In the genomic region with DNA sequence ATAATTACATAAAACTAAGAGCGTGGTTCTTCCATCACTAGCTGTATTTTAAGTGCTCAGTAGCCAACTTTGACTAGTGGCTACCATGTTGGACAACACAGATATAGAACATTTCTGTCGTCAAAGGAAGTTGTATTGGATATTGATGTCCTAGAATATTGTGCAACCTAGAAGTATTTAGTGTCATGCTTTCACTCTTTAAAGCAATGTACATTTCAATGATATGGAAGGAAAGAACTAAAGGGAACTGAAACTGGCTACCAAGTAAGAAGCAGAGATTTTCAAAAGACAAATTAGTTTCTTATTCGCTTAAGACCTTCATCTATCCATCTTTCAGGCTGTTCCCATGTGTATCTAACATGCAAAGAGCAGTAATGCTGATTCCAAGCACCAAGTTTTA, we compare ENCODE assay signal across 14 cellular contexts.
DNase-seq lines count a peak whose midpoint lies in the region; ATAC-seq, FAIRE-seq and TF ChIP-seq lines count a peak whose summit lies in the region.
"Had no signal": no experiment of that assay in that cellular context is flagged by ENCODE, and none has a peak within 500 bp of the region (broad histone marks: within the 10 kb centered on the region; RNA-seq: fewer than 3 reads in every experiment).

No MANE protein-coding gene starts in this region.

- H3K9me3 Mint-ChIP-seq in stimulated activated naive B cell treated with anti-CD40 and anti-IgM and Interleukin-4, amounts not matched to agents 10 μg/mL and 1 μg/mL and 100 μg/mL, for 72 hours, result no peaks in the 10 kb centered on the region

- no peaks in the 10 kb centered on the region for H3K27me3 ChIP-seq in cardiac muscle cell

- no peak for FAIRE-seq in frontal cortex (lab: Jason Lieb, UNC)
- FAIRE-seq: A204.1, bronchial epithelial cell had no signal

- peak overlapping the region; percentile 18 for H3K27ac ChIP-seq in cardiac muscle cell
- H3K27ac ChIP-seq: skin epidermis had no signal

- DNase-seq in cardiac muscle cell (ENCODE audit: low read depth in 1 of 2, low spot score in 1 of 2), result no peak
- no peak for DNase-seq in cardiac septum (ENCODE audit: low spot score)
- DNase-seq in MV-4-11 (lab: John Stamatoyannopoulos, UW), result peak; percentile 79
- DNase-seq in stimulated activated naive B cell treated with anti-CD40 and anti-IgM and Interleukin-4, amounts not matched to agents 10 μg/mL and 1 μg/mL and 100 μg/mL, for 72 hours, result no peak
- DNase-seq in frontal cortex (ENCODE audit: low spot score in 2 of 2), result no peak
- no peak for DNase-seq in NCI-H1930 (lab: John Stamatoyannopoulos, UW)
- DNase-seq: DMS153; KBM-7; stimulated activated CD8-positive, alpha-beta memory T cell treated with anti-CD3 and anti-CD28 coated beads, Interleukin-4, amount 100 ng/mL, for 48 hours had no signal

- H3K9me3 ChIP-seq in cardiac muscle cell (ENCODE audit: low read depth), result no peaks in the 10 kb centered on the region

- H3K27ac Mint-ChIP-seq in stimulated activated naive B cell treated with anti-CD40 and anti-IgM and Interleukin-4, amounts not matched to agents 10 μg/mL and 1 μg/mL and 100 μg/mL, for 72 hours, result no peak overlapping the region

- peaks cover 3% of the 10 kb centered on the region for H3K4me1 ChIP-seq in cardiac muscle cell (ENCODE audit: low read depth)

- ATAC-seq in HG02870 (IDR thresholded peaks at IDR 0.05; ENCODE audit: unreplicated experiment), result peak; percentile 37
- ATAC-seq in stimulated activated naive B cell treated with anti-CD40 and anti-IgM and Interleukin-4, amounts not matched to agents 10 μg/mL and 1 μg/mL and 100 μg/mL, for 72 hours (replicated peaks), result peak; percentile 26 to 27
- no peak for ATAC-seq in HG03135 (IDR thresholded peaks at IDR 0.05; ENCODE audit: unreplicated experiment)

- intact Hi-C loops in cardiac septum (cut with DNase I), result loop anchor here (5.0 to 10.0 kb wide), 2 partner anchors 161 to 303 kb away; a partner anchor contains a TSS

- no peak for TF ChIP-seq CTCF in cardiac muscle cell (IDR thresholded peaks at IDR 0.05; ENCODE audit: low read depth, low read length)

- H3K36me3 ChIP-seq in cardiac muscle cell, result peaks cover 65% of the 10 kb centered on the region

- H3K36me3 Mint-ChIP-seq in stimulated activated naive B cell treated with anti-CD40 and anti-IgM and Interleukin-4, amounts not matched to agents 10 μg/mL and 1 μg/mL and 100 μg/mL, for 72 hours, result peaks cover 15 to 57% of the 10 kb centered on the region in 2 donors

- no peak overlapping the region for H3K4me3 Mint-ChIP-seq in stimulated activated naive B cell treated with anti-CD40 and anti-IgM and Interleukin-4, amounts not matched to agents 10 μg/mL and 1 μg/mL and 100 μg/mL, for 72 hours

- no peaks in the 10 kb centered on the region for H3K27me3 Mint-ChIP-seq in stimulated activated naive B cell treated with anti-CD40 and anti-IgM and Interleukin-4, amounts not matched to agents 10 μg/mL and 1 μg/mL and 100 μg/mL, for 72 hours

- no peak overlapping the region for H3K4me3 ChIP-seq in cardiac muscle cell
- H3K4me3 ChIP-seq: skin epidermis had no signal

- peaks cover 23 to 37% of the 10 kb centered on the region in 2 donors for H3K4me1 Mint-ChIP-seq in stimulated activated naive B cell treated with anti-CD40 and anti-IgM and Interleukin-4, amounts not matched to agents 10 μg/mL and 1 μg/mL and 100 μg/mL, for 72 hours
